In genomic region chr22:39236321-39237275, GRCh38 we compare ENCODE assay signal across 9 cellular contexts. TPM values are rescaled to one million over a fixed set of nuclear protein-coding genes. Genes with fewer than 3 reads are reported as not detected.
DNase-seq lines count a peak whose midpoint lies in the region; ATAC-seq, FAIRE-seq and TF ChIP-seq lines count a peak whose summit lies in the region.
"Had no signal": no experiment of that assay in that cellular context is flagged by ENCODE, and none has a peak within 500 bp of the region (broad histone marks: within the 10 kb centered on the region; RNA-seq: fewer than 3 reads in every experiment).

No MANE protein-coding gene starts in this region.

- DNase-seq in OCI-M1 (lab: John Stamatoyannopoulos, UW) (peak; percentile 93), caudate nucleus (lab: John Stamatoyannopoulos, UW) (no peak), prostate gland (ENCODE audit: low spot score) (peak; percentile 26), omental fat pad (ENCODE audit: low spot score) (no peak), RCC 7860 (ENCODE audit: low spot score) (no peak)

- H3K4me3 ChIP-seq in prostate gland = no peak overlapping the region
- H3K4me3 ChIP-seq: pancreas had no signal

- no peaks in the 10 kb centered on the region for H3K27me3 ChIP-seq in prostate gland (replicated peaks; ENCODE audit: insufficient read depth)
- H3K27me3 ChIP-seq: pancreas had no signal

- intact Hi-C loops in prostate gland (cut with DNase I) = no loop called here

- WGBS in prostate gland = 54% methylated on average over 36 of the region's 36 CpGs

- TF ChIP-seq CTCF in 22Rv1 (IDR thresholded peaks at IDR 0.05) (no peak), prostate gland (IDR thresholded peaks at IDR 0.05) (no peak), omental fat pad (IDR thresholded peaks at IDR 0.05) (no peak)

- TF ChIP-seq POLR2A in prostate gland (IDR thresholded peaks at IDR 0.05) = no peak

- H3K9me3 ChIP-seq in prostate gland = no peaks in the 10 kb centered on the region
- H3K9me3 ChIP-seq: pancreas had no signal

- peaks cover 36% of the 10 kb centered on the region for H3K4me1 ChIP-seq in prostate gland (replicated peaks)

- peak; percentile 61 for ATAC-seq in GM21367 (IDR thresholded peaks at IDR 0.05; ENCODE audit: unreplicated experiment)
- no peak for ATAC-seq in omental fat pad (ENCODE audit: low FRiP score)
- ATAC-seq in GM19328 (IDR thresholded peaks at IDR 0.05; ENCODE audit: unreplicated experiment) = no peak
- ATAC-seq: pancreas had no signal

- H3K36me3 ChIP-seq in prostate gland = no peaks in the 10 kb centered on the region
- H3K36me3 ChIP-seq: pancreas had no signal

- peak overlapping the region; percentile 98 for H3K27ac ChIP-seq in 22Rv1
- peak overlapping the region; percentile 33 for H3K27ac ChIP-seq in caudate nucleus (ENCODE audit: low read depth, low read length)
- peak overlapping the region in 1 of 2 donors; percentile 38 for H3K27ac ChIP-seq in prostate gland
- H3K27ac ChIP-seq: pancreas had no signal

- no peak for FAIRE-seq in RCC 7860 (lab: Jason Lieb, UNC)
- FAIRE-seq: pancreas had no signal

RNA-seq across cellular contexts. Expression of gene PDGFB, which starts 8.2 kb away (rescaled TPM):
- total RNA-seq in prostate gland (10 to 100 TPM in 1 of 2 donors, 1 to 10 TPM in 1; 9.9 to 16.4 TPM), omental fat pad (10 to 100 TPM; 11.6 to 33.1 (median 14.6) TPM)

Comparison
In these comparisons a context has a peak if more than half of its experiments do, and no peak if none do; other contexts are left out.
1. DNase-seq: peak in OCI-M1 (single experiment) and prostate gland (single experiment); none in caudate nucleus (0 of 61), omental fat pad (single experiment) and RCC 7860 (single experiment).